Comparison of ENCODE assay signal across 1 cellular context in the genomic region with DNA sequence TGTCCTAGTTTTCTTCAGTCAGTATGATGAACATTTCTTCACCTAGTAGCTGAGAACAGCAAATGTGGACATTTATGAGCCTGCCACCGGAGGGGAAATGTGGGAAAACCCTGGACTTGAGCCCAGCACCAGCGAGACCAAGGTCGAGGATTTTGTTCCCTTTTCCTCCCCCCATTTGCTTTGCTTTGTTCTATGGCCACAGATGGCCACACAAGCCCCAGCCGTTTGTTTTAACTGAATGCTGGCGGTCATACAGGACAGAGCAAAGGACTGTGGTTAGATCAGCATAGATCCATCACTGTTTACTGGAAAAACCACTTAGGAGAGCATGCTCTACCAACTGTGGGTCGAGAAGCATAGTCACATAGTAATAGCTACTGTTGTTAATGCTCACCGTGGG.
A peak's percentile ranks its signal among the peaks of the same experiment; 100 is the strongest.
TF ChIP-seq lines count a peak whose summit lies in the region.

No MANE protein-coding gene starts in this region.

TF ChIP-seq in HepG2, 621 proteins besides CTCF, POLR2A, EP300 and RAD21 (continued from another document and continues in another):
- TF ChIP-seq, protein P1, sequence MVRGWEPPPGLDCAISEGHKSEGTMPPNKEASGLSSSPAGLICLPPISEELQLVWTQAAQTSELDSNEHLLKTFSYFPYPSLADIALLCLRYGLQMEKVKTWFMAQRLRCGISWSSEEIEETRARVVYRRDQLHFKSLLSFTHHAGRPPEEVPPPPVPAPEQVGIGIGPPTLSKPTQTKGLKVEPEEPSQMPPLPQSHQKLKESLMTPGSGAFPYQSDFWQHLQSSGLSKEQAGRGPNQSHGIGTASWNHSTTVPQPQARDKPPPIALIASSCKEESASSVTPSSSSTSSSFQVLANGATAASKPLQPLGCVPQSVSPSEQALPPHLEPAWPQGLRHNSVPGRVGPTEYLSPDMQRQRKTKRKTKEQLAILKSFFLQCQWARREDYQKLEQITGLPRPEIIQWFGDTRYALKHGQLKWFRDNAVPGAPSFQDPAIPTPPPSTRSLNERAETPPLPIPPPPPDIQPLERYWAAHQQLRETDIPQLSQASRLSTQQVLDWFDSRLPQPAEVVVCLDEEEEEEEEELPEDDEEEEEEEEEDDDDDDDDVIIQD (CRISPR knock-in tag; IDR thresholded peaks at IDR 0.05; ENCODE audit: low read depth), result peak; percentile 54; the same call in 1 of the 2 replicates
- TF ChIP-seq, protein P2, sequence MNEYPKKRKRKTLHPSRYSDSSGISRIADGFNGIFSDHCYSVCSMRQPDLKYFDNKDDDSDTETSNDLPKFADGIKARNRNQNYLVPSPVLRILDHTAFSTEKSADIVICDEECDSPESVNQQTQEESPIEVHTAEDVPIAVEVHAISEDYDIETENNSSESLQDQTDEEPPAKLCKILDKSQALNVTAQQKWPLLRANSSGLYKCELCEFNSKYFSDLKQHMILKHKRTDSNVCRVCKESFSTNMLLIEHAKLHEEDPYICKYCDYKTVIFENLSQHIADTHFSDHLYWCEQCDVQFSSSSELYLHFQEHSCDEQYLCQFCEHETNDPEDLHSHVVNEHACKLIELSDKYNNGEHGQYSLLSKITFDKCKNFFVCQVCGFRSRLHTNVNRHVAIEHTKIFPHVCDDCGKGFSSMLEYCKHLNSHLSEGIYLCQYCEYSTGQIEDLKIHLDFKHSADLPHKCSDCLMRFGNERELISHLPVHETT (CRISPR knock-in tag; conservative IDR thresholded peaks at IDR 0.05), result no peak; the same call in 1 of the 2 replicates
- TF ChIP-seq SAP130 (CRISPR knock-in tag; IDR thresholded peaks at IDR 0.05; ENCODE audit: low read depth) (peak; percentile 71), RARA (CRISPR knock-in tag; IDR thresholded peaks at IDR 0.05) (peak; percentile 32; the same call in 1 of the 2 replicates), SOX6 (IDR thresholded peaks at IDR 0.05) (no peak), SOX6 (CRISPR knock-in tag; IDR thresholded peaks at IDR 0.05) (peak; percentile 98), ZNF432 (CRISPR knock-in tag; IDR thresholded peaks at IDR 0.05; ENCODE audit: borderline replicate concordance) (no peak), ELF1 (CRISPR knock-in tag; IDR thresholded peaks at IDR 0.05) (0 out of 2 replicates have a peak, but pooled peaks have one; percentile 9), CEBPB (IDR thresholded peaks at IDR 0.05; ENCODE audit: borderline replicate concordance, low read depth, low read length) (no peak), HDAC1 (CRISPR knock-in tag; IDR thresholded peaks at IDR 0.05) (peak; percentile 45; the same call in 1 of the 2 replicates), KDM1A (CRISPR knock-in tag; IDR thresholded peaks at IDR 0.05) (peak; percentile 64; the same call in 1 of the 2 replicates), SOX13 (IDR thresholded peaks at IDR 0.05) (peak; percentile 78; the same call in 1 of the 2 replicates), SOX13 (CRISPR knock-in tag; conservative IDR thresholded peaks at IDR 0.05 in 1 of 2, IDR thresholded peaks at IDR 0.05 in 1 of 2) (peak in 1 of 2 experiments; percentile 94; a peak in 2 of 4 replicates), FOXA3 (CRISPR knock-in tag; IDR thresholded peaks at IDR 0.05) (peak; percentile 45; the same call in 1 of the 2 replicates), HNF4A (CRISPR knock-in tag; IDR thresholded peaks at IDR 0.05) (peak; percentile 73), IRF2 (CRISPR knock-in tag; IDR thresholded peaks at IDR 0.05) (peak; percentile 54), ZMYM4 (CRISPR knock-in tag; IDR thresholded peaks at IDR 0.05) (peak; percentile 34; the same call in 1 of the 2 replicates), BCL6 (CRISPR knock-in tag; IDR thresholded peaks at IDR 0.05) (peak; percentile 47; the same call in 1 of the 2 replicates), FOXO1 (CRISPR knock-in tag; IDR thresholded peaks at IDR 0.05) (peak; percentile 32; the same call in 1 of the 2 replicates), ZFYVE20 (CRISPR knock-in tag; IDR thresholded peaks at IDR 0.05; ENCODE audit: borderline replicate concordance, low read depth) (no peak), CREM (IDR thresholded peaks at IDR 0.05) (peak; percentile 57; the same call in 1 of the 2 replicates), CREM (CRISPR knock-in tag; IDR thresholded peaks at IDR 0.05) (no peak), ZNF792 (CRISPR knock-in tag; IDR thresholded peaks at IDR 0.05) (0 out of 2 replicates have a peak, but pooled peaks have one; percentile 26), CREB1 (IDR thresholded peaks at IDR 0.05) (no peak), CREB1 (CRISPR knock-in tag; IDR thresholded peaks at IDR 0.05) (peak; percentile 30; the same call in 1 of the 2 replicates), ZNF563 (CRISPR knock-in tag; IDR thresholded peaks at IDR 0.05) (0 out of 2 replicates have a peak, but pooled peaks have one; percentile 43), PPARG (CRISPR knock-in tag; conservative IDR thresholded peaks at IDR 0.05) (0 out of 2 replicates have a peak, but pooled peaks have one; percentile 32), ZNF644 (CRISPR knock-in tag; IDR thresholded peaks at IDR 0.05; ENCODE audit: low read depth) (peak; percentile 57; the same call in 1 of the 2 replicates), GATAD2A (CRISPR knock-in tag; IDR thresholded peaks at IDR 0.05) (peak; percentile 55; the same call in 1 of the 2 replicates), RELA (CRISPR knock-in tag; IDR thresholded peaks at IDR 0.05) (0 out of 2 replicates have a peak, but pooled peaks have one; percentile 42), TBX2 (CRISPR knock-in tag; IDR thresholded peaks at IDR 0.05; ENCODE audit: borderline replicate concordance) (peak; percentile 77; the same call in 1 of the 2 replicates), ZNF333 (CRISPR knock-in tag; IDR thresholded peaks at IDR 0.05; ENCODE audit: borderline replicate concordance) (no peak), HMG20A (CRISPR knock-in tag; IDR thresholded peaks at IDR 0.05; ENCODE audit: borderline replicate concordance) (peak; percentile 28; the same call in 1 of the 2 replicates), MIXL1 (CRISPR knock-in tag; IDR thresholded peaks at IDR 0.05) (peak; percentile 27; the same call in 1 of the 2 replicates), ZSCAN29 (CRISPR knock-in tag; conservative IDR thresholded peaks at IDR 0.05) (peak; percentile 79; the same call in 1 of the 2 replicates)
- TF ChIP-seq, protein P3, sequence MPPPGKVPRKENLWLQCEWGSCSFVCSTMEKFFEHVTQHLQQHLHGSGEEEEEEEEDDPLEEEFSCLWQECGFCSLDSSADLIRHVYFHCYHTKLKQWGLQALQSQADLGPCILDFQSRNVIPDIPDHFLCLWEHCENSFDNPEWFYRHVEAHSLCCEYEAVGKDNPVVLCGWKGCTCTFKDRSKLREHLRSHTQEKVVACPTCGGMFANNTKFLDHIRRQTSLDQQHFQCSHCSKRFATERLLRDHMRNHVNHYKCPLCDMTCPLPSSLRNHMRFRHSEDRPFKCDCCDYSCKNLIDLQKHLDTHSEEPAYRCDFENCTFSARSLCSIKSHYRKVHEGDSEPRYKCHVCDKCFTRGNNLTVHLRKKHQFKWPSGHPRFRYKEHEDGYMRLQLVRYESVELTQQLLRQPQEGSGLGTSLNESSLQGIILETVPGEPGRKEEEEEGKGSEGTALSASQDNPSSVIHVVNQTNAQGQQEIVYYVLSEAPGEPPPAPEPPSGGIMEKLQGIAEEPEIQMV (CRISPR knock-in tag; IDR thresholded peaks at IDR 0.05; ENCODE audit: low read depth), result 0 out of 2 replicates have a peak, but pooled peaks have one; percentile 38
- TF ChIP-seq, protein P4, sequence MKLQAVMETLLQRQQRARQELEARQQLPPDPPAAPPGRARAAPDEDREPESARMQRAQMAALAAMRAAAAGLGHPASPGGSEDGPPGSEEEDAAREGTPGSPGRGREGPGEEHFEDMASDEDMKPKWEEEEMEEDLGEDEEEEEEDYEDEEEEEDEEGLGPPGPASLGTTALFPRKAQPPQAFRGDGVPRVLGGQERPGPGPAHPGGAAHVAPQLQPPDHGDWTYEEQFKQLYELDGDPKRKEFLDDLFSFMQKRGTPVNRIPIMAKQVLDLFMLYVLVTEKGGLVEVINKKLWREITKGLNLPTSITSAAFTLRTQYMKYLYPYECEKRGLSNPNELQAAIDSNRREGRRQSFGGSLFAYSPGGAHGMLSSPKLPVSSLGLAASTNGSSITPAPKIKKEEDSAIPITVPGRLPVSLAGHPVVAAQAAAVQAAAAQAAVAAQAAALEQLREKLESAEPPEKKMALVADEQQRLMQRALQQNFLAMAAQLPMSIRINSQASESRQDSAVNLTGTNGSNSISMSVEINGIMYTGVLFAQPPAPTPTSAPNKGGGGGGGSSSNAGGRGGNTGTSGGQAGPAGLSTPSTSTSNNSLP (IDR thresholded peaks at IDR 0.05; ENCODE audit: low read depth, low read length), result 0 out of 2 replicates have a peak, but pooled peaks have one; percentile 22
- TF ChIP-seq, protein P5, sequence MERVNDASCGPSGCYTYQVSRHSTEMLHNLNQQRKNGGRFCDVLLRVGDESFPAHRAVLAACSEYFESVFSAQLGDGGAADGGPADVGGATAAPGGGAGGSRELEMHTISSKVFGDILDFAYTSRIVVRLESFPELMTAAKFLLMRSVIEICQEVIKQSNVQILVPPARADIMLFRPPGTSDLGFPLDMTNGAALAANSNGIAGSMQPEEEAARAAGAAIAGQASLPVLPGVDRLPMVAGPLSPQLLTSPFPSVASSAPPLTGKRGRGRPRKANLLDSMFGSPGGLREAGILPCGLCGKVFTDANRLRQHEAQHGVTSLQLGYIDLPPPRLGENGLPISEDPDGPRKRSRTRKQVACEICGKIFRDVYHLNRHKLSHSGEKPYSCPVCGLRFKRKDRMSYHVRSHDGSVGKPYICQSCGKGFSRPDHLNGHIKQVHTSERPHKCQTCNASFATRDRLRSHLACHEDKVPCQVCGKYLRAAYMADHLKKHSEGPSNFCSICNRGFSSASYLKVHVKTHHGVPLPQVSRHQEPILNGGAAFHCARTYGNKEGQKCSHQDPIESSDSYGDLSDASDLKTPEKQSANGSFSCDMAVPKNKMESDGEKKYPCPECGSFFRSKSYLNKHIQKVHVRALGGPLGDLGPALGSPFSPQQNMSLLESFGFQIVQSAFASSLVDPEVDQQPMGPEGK (CRISPR knock-in tag; IDR thresholded peaks at IDR 0.05), result peak; percentile 73
- TF ChIP-seq, protein P6, sequence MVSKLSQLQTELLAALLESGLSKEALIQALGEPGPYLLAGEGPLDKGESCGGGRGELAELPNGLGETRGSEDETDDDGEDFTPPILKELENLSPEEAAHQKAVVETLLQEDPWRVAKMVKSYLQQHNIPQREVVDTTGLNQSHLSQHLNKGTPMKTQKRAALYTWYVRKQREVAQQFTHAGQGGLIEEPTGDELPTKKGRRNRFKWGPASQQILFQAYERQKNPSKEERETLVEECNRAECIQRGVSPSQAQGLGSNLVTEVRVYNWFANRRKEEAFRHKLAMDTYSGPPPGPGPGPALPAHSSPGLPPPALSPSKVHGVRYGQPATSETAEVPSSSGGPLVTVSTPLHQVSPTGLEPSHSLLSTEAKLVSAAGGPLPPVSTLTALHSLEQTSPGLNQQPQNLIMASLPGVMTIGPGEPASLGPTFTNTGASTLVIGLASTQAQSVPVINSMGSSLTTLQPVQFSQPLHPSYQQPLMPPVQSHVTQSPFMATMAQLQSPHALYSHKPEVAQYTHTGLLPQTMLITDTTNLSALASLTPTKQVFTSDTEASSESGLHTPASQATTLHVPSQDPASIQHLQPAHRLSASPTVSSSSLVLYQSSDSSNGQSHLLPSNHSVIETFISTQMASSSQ (IDR thresholded peaks at IDR 0.05; ENCODE audit: low read depth), result peak; percentile 25; the same call in 1 of the 2 replicates
- TF ChIP-seq, protein P6 (CRISPR knock-in tag; IDR thresholded peaks at IDR 0.05; ENCODE audit: borderline replicate concordance), result no peak
- TF ChIP-seq, protein P7, sequence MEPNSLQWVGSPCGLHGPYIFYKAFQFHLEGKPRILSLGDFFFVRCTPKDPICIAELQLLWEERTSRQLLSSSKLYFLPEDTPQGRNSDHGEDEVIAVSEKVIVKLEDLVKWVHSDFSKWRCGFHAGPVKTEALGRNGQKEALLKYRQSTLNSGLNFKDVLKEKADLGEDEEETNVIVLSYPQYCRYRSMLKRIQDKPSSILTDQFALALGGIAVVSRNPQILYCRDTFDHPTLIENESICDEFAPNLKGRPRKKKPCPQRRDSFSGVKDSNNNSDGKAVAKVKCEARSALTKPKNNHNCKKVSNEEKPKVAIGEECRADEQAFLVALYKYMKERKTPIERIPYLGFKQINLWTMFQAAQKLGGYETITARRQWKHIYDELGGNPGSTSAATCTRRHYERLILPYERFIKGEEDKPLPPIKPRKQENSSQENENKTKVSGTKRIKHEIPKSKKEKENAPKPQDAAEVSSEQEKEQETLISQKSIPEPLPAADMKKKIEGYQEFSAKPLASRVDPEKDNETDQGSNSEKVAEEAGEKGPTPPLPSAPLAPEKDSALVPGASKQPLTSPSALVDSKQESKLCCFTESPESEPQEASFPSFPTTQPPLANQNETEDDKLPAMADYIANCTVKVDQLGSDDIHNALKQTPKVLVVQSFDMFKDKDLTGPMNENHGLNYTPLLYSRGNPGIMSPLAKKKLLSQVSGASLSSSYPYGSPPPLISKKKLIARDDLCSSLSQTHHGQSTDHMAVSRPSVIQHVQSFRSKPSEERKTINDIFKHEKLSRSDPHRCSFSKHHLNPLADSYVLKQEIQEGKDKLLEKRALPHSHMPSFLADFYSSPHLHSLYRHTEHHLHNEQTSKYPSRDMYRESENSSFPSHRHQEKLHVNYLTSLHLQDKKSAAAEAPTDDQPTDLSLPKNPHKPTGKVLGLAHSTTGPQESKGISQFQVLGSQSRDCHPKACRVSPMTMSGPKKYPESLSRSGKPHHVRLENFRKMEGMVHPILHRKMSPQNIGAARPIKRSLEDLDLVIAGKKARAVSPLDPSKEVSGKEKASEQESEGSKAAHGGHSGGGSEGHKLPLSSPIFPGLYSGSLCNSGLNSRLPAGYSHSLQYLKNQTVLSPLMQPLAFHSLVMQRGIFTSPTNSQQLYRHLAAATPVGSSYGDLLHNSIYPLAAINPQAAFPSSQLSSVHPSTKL (CRISPR knock-in tag; IDR thresholded peaks at IDR 0.05), result peak; percentile 63
- TF ChIP-seq, protein P8, sequence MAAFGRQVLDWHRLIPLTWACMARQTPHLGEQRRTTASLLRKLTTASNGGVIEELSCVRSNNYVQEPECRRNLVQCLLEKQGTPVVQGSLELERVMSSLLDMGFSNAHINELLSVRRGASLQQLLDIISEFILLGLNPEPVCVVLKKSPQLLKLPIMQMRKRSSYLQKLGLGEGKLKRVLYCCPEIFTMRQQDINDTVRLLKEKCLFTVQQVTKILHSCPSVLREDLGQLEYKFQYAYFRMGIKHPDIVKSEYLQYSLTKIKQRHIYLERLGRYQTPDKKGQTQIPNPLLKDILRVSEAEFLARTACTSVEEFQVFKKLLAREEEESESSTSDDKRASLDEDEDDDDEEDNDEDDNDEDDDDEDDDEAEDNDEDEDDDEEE (CRISPR knock-in tag; IDR thresholded peaks at IDR 0.05), result 0 out of 2 replicates have a peak, but pooled peaks have one; percentile 27
